34 cellular contexts compared by ENCODE assay signal in the genomic region with DNA sequence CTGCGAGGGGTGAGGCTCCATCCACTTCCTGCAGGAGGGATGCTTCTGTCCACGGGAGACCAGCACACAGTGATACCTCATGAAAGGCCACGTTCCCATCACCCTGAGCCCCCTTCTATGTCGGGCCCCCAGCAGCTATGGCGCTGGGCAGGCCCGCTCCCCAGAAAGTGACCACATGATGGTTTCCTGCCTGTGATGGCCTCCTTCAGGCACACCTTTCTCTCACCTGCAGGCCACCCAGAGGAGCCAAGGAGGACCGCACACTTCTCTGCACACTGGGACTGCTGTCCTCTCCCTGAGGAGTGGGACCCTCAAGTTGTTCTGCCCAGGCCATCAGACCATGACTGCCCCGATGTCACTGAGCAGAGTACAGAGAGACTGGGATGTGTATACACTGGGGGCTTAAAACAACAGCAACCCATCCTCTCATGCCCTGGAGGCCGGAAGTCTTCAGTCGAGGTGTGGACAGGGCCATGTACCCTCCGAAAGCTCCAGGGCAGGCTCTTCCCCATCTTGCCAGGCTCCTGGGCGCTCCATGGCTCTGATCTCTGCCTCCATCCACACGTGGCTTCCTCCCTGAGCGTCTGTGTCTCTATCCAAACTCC.
"Had no signal": no experiment of that assay in that cellular context is flagged by ENCODE, and none has a peak within 500 bp of the region (broad histone marks: within the 10 kb centered on the region; RNA-seq: fewer than 3 reads in every experiment).

No MANE protein-coding gene starts in this region.

- H3K36me3 Mint-ChIP-seq: activated CD8-positive, alpha-beta memory T cell treated with anti-CD3 and anti-CD28 coated beads, Interleukin-2, amount 10 ng/mL, durations not matched to agents 7 days and 5 days; activated naive CD4-positive, alpha-beta T cell treated with anti-CD3 and anti-CD28 coated beads, Interleukin-2, amount 10 ng/mL, durations not matched to agents 7 days and 5 days; activated naive CD4-positive, alpha-beta T cell treated with anti-CD3 and anti-CD28 coated beads, Interleukin-2, amount 50 U/mL, for 72 hours; activated naive CD8-positive, alpha-beta T cell treated with anti-CD3 and anti-CD28 coated beads for 36 hours had no signal

- H3K36me3 ChIP-seq: adrenal gland, brain microvascular endothelial cell, breast epithelium had no signal

- ATAC-seq: activated CD4-positive, alpha-beta T cell treated with anti-CD3 and anti-CD28 coated beads for 36 hours; activated CD4-positive, CD25-positive, alpha-beta regulatory T cell treated with anti-CD3 and anti-CD28 coated beads, Interleukin-2, amount 50 U/mL, for 24 hours; activated CD8-positive, alpha-beta memory T cell treated with anti-CD3 and anti-CD28 coated beads, Interleukin-2, amount 10 ng/mL, durations not matched to agents 7 days and 5 days; activated CD8-positive, alpha-beta T cell treated with anti-CD3 and anti-CD28 coated beads, Interleukin-2, amount 10 ng/mL, durations not matched to agents 7 days and 5 days; activated naive CD4-positive, alpha-beta T cell treated with anti-CD3 and anti-CD28 coated beads, Interleukin-2, amount 50 U/mL, for 72 hours; body of pancreas had no signal

- H3K27ac ChIP-seq: adrenal gland, body of pancreas, brain microvascular endothelial cell, breast epithelium, VCaP had no signal

- H3K4me1 Mint-ChIP-seq: activated CD4-positive, alpha-beta memory T cell treated with anti-CD3 and anti-CD28 coated beads, Interleukin-2, amount 10 ng/mL, durations not matched to agents 7 days and 5 days; activated CD4-positive, alpha-beta T cell treated with anti-CD3 and anti-CD28 coated beads for 36 hours; activated CD4-positive, alpha-beta T cell treated with anti-CD3 and anti-CD28 coated beads, Interleukin-2, amount 10 ng/mL, durations not matched to agents 7 days and 5 days; activated CD8-positive, alpha-beta memory T cell treated with anti-CD3 and anti-CD28 coated beads, Interleukin-2, amount 10 ng/mL, durations not matched to agents 7 days and 5 days; activated naive CD4-positive, alpha-beta T cell treated with anti-CD3 and anti-CD28 coated beads, Interleukin-2, amount 10 ng/mL, durations not matched to agents 7 days and 5 days; activated naive CD8-positive, alpha-beta T cell treated with anti-CD3 and anti-CD28 coated beads for 36 hours had no signal

- H3K9me3 ChIP-seq: adrenal gland, body of pancreas, breast epithelium had no signal

- H3K4me3 ChIP-seq: adrenal gland, body of pancreas, breast epithelium had no signal

- H3K27me3 Mint-ChIP-seq: activated CD4-positive, alpha-beta memory T cell treated with anti-CD3 and anti-CD28 coated beads, Interleukin-2, amount 10 ng/mL, durations not matched to agents 7 days and 5 days; activated CD4-positive, alpha-beta T cell treated with anti-CD3 and anti-CD28 coated beads for 36 hours; activated CD4-positive, alpha-beta T cell treated with anti-CD3 and anti-CD28 coated beads, Interleukin-2, amount 10 ng/mL, durations not matched to agents 7 days and 5 days; activated CD8-positive, alpha-beta memory T cell treated with anti-CD3 and anti-CD28 coated beads, Interleukin-2, amount 10 ng/mL, durations not matched to agents 7 days and 5 days; activated naive CD4-positive, alpha-beta T cell treated with anti-CD3 and anti-CD28 coated beads, Interleukin-2, amount 10 ng/mL, durations not matched to agents 7 days and 5 days; activated T-cell treated with anti-CD3 and anti-CD28 coated beads, Interleukin-2, amount 50 U/mL, for 24 hours had no signal

- H3K9me3 Mint-ChIP-seq: activated naive CD8-positive, alpha-beta T cell treated with anti-CD3 and anti-CD28 coated beads for 36 hours; activated T-cell treated with anti-CD3 and anti-CD28 coated beads, Interleukin-2, amount 50 U/mL, for 24 hours; activated T-helper 2 cell treated with anti-CD3 and anti-CD28 coated beads, Interferon-gamma antibody, Interleukin-2, Interleukin-4, amounts not matched to agents 10 μg/mL and 5 μg/mL and 100 μg/mL, durations not matched to agents 14 hours and 24 hours and 36 hours; T-helper 1 cell treated with Interleukin-12 subunit alpha and Interleukin-12 subunit beta and Interleukin-4 antibody, amounts not matched to agents 30 μg/mL and 1 μg/mL, for 36 hours had no signal

- H3K27ac Mint-ChIP-seq: activated CD4-positive, alpha-beta memory T cell treated with anti-CD3 and anti-CD28 coated beads, Interleukin-2, amount 10 ng/mL, durations not matched to agents 7 days and 5 days; activated CD4-positive, alpha-beta T cell treated with anti-CD3 and anti-CD28 coated beads for 36 hours; activated CD4-positive, alpha-beta T cell treated with anti-CD3 and anti-CD28 coated beads, Interleukin-2, amount 10 ng/mL, durations not matched to agents 7 days and 5 days; activated CD8-positive, alpha-beta memory T cell treated with anti-CD3 and anti-CD28 coated beads, Interleukin-2, amount 10 ng/mL, durations not matched to agents 7 days and 5 days; activated CD8-positive, alpha-beta T cell treated with anti-CD3 and anti-CD28 coated beads, Interleukin-2, amount 10 ng/mL, durations not matched to agents 7 days and 5 days; activated naive CD4-positive, alpha-beta T cell treated with anti-CD3 and anti-CD28 coated beads, Interleukin-2, amount 10 ng/mL, durations not matched to agents 7 days and 5 days; activated naive CD8-positive, alpha-beta T cell treated with anti-CD3 and anti-CD28 coated beads for 36 hours; activated T-cell treated with anti-CD3 and anti-CD28 coated beads, Interleukin-2, amount 50 U/mL, for 24 hours; activated T-helper 2 cell treated with anti-CD3 and anti-CD28 coated beads, Interferon-gamma antibody, Interleukin-2, Interleukin-4, amounts not matched to agents 10 μg/mL and 5 μg/mL and 100 μg/mL, durations not matched to agents 14 hours and 24 hours and 36 hours; T-helper 1 cell treated with Interleukin-12 subunit alpha and Interleukin-12 subunit beta and Interleukin-4 antibody, amounts not matched to agents 30 μg/mL and 1 μg/mL, for 36 hours; T-helper 2 cell treated with Interferon-gamma antibody and Interleukin-4, amounts not matched to agents 5 μg/mL and 100 μg/mL, for 36 hours had no signal

- H3K4me3 Mint-ChIP-seq: activated CD4-positive, alpha-beta memory T cell treated with anti-CD3 and anti-CD28 coated beads, Interleukin-2, amount 10 ng/mL, durations not matched to agents 7 days and 5 days; activated CD4-positive, alpha-beta T cell treated with anti-CD3 and anti-CD28 coated beads for 36 hours; activated CD4-positive, alpha-beta T cell treated with anti-CD3 and anti-CD28 coated beads, Interleukin-2, amount 10 ng/mL, durations not matched to agents 7 days and 5 days; activated CD8-positive, alpha-beta memory T cell treated with anti-CD3 and anti-CD28 coated beads, Interleukin-2, amount 10 ng/mL, durations not matched to agents 7 days and 5 days; activated CD8-positive, alpha-beta T cell treated with anti-CD3 and anti-CD28 coated beads, Interleukin-2, amount 10 ng/mL, durations not matched to agents 7 days and 5 days; activated naive CD4-positive, alpha-beta T cell treated with anti-CD3 and anti-CD28 coated beads, Interleukin-2, amount 10 ng/mL, durations not matched to agents 7 days and 5 days; activated naive CD8-positive, alpha-beta T cell treated with anti-CD3 and anti-CD28 coated beads for 36 hours; activated T-cell treated with anti-CD3 and anti-CD28 coated beads, Interleukin-2, amount 50 U/mL, for 24 hours; T-helper 1 cell treated with Interleukin-12 subunit alpha and Interleukin-12 subunit beta and Interleukin-4 antibody, amounts not matched to agents 30 μg/mL and 1 μg/mL, for 36 hours; T-helper 2 cell treated with Interferon-gamma antibody and Interleukin-4, amounts not matched to agents 5 μg/mL and 100 μg/mL, for 36 hours had no signal

- H3K27me3 ChIP-seq: adrenal gland, body of pancreas, brain microvascular endothelial cell, breast epithelium had no signal

- DNase-seq: activated CD4-positive, alpha-beta memory T cell treated with anti-CD3 and anti-CD28 coated beads, Interleukin-2, amount 10 ng/mL, durations not matched to agents 7 days and 5 days; activated CD4-positive, alpha-beta T cell treated with anti-CD3 and anti-CD28 coated beads for 1 hour; activated CD4-positive, alpha-beta T cell treated with anti-CD3 and anti-CD28 coated beads for 36 hours; activated CD4-positive, alpha-beta T cell treated with anti-CD3 and anti-CD28 coated beads for 48 hours; activated CD4-positive, alpha-beta T cell treated with anti-CD3 and anti-CD28 coated beads, Interleukin-2, amount 10 ng/mL, durations not matched to agents 7 days and 5 days; activated CD4-positive, alpha-beta T cell treated with anti-CD3 and anti-CD28 coated beads, Interleukin-2, amount 50 U/mL, for 48 hours; activated CD4-positive, CD25-positive, alpha-beta regulatory T cell; activated CD8-positive, alpha-beta memory T cell treated with anti-CD3 and anti-CD28 coated beads for 24 hours; activated CD8-positive, alpha-beta memory T cell treated with anti-CD3 and anti-CD28 coated beads, Interleukin-2, amount 10 ng/mL, durations not matched to agents 7 days and 5 days; activated CD8-positive, alpha-beta memory T cell treated with anti-CD3 and anti-CD28 coated beads, Interleukin-2, amount 50 U/mL, for 48 hours; activated CD8-positive, alpha-beta T cell treated with anti-CD3 and anti-CD28 coated beads, Interleukin-2, amount 10 ng/mL, durations not matched to agents 7 days and 5 days; activated effector memory CD4-positive, alpha-beta T cell treated with Interleukin-2 at 50 U/mL for 16 hours; activated gamma-delta T cell; activated naive CD4-positive, alpha-beta T cell treated with anti-CD3 and anti-CD28 coated beads, Interleukin-2, amount 10 ng/mL, durations not matched to agents 7 days and 5 days; activated naive CD4-positive, alpha-beta T cell treated with Interleukin-2 at 50 U/mL for 16 hours; activated naive CD8-positive, alpha-beta T cell treated with anti-CD3 and anti-CD28 coated beads for 36 hours; activated T-cell treated with anti-CD3 and anti-CD28 coated beads, Interleukin-2, amount 50 U/mL, for 24 hours; activated T-cell treated with anti-CD3 and anti-CD28 coated beads, Interleukin-2, amount 50 U/mL, for 48 hours; adrenal gland; amniotic stem cell; aorta; body of pancreas; brain microvascular endothelial cell; central memory CD4-positive, alpha-beta T cell; T-helper 1 cell; T-helper 2 cell; T-helper 9 cell had no signal

- H3K4me1 ChIP-seq: adrenal gland, body of pancreas, breast epithelium had no signal
